8 cellular contexts compared by ENCODE assay signal in the genomic region with DNA sequence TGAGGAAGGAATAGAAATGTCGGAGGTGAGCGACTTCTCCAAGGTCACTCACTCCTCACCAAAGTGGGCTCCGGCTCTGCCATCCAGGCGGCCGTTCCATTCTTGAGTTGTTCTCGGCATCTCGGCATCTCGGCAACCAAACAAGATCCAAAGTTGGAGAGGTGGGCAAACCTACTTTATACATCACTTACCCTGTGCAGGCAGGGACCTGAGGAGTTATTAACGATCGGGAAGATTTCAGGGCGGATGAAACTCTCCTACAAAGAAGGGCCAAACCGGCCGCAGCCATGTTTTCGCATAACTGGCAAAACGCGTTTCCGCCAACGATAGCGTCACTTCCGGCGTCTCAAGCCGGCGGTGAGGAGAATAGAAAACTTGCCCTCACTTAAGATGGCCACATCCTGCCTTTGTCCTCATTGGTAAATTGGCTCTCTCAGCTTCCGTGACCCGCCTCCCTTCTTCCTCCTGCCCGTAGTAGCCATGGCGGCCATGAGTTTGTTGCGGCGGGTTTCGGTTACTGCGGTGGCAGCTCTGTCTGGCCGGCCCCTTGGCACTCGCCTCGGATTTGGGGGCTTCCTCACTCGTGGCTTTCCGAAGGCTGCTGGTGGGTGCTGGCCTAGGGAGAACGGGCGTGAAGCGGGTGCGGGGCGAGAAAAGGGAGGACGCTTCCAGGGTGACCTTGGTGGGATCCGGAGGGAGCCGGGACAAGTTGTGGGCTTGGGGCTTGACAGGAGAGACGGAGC. TPM values are rescaled to one million over a fixed set of nuclear protein-coding genes. Genes with fewer than 3 reads are reported as not detected.
A peak's percentile ranks its signal among the peaks of the same experiment; 100 is the strongest.
DNase-seq lines count a peak whose midpoint lies in the region; ATAC-seq and TF ChIP-seq lines count a peak whose summit lies in the region.

MRPL47 (minus strand) TSS at position 303 of the 743 bp plus-strand sequence; CDS start at position 289, 14 bp downstream.
NDUFB5 (plus strand) TSS at position 459 of the 743 bp plus-strand sequence; CDS start at position 481, 22 bp downstream.

- peak within 1 kb of the TSS; percentile 93 for H3K9ac ChIP-seq in mucosa of stomach (ENCODE audit: low read length)

- H3K36me3 ChIP-seq in Panc1 (ENCODE audit: control insufficient read depth, insufficient read depth, low read length) (peaks cover 11% of the 10 kb centered on the region), esophagus (ENCODE audit: control insufficient read depth in 2 of 2, insufficient read depth in 2 of 2, low read length in 1 of 2) (peaks cover 3 to 5% of the 10 kb centered on the region in 2 donors), mucosa of stomach (ENCODE audit: control insufficient read depth, insufficient read depth, low read length) (no peaks in the 10 kb centered on the region)

- H3K9me3 Mint-ChIP-seq in activated T-cell treated with anti-CD3 and anti-CD28 coated beads, Interleukin-2, amount 50 U/mL, for 4 hours, result no peaks in the 10 kb centered on the region

- no TSS peak for BruUV-seq in Panc1 (replicated peaks; lab: Mats Ljungman, UMichigan)

- H3K4me1 ChIP-seq in Panc1 (ENCODE audit: control insufficient read depth, insufficient read depth, low read length) (peaks cover 11% of the 10 kb centered on the region), esophagus (ENCODE audit: control insufficient read depth in 2 of 2, insufficient read depth in 2 of 2, low read length in 1 of 2) (peaks cover 0 to 3% of the 10 kb centered on the region in 2 donors), mucosa of stomach (ENCODE audit: control insufficient read depth, insufficient read depth, low read length) (peaks cover 4% of the 10 kb centered on the region)

- H3K27ac ChIP-seq in Panc1 (ENCODE audit: low read length), result peak within 1 kb of the TSS; percentile 97
- peak within 1 kb of the TSS; percentile 85 to 96 for H3K27ac ChIP-seq in esophagus (ENCODE audit: low read depth in 2 of 2, low read length in 1 of 2)

- POLR2A ChIA-PET in Panc1 (lab: Charles Lee), result interaction anchor here (0.6 to 1.3 kb wide), 2 partner anchors 42 to 1029 kb away, joined by 3 to 4 read pairs; partner anchors contain the start of gene ACTL6A

- in situ Hi-C loops in Panc1 (cut with HindIII; ENCODE audit: low pct_unique_long_range_greater_than_20kb, low sequenced_read_pairs), result no loop called here

- H3K27me3 Mint-ChIP-seq in activated T-cell treated with anti-CD3 and anti-CD28 coated beads, Interleukin-2, amount 50 U/mL, for 4 hours (ENCODE audit: low read depth), result no peaks in the 10 kb centered on the region

- DNase-seq in DMS53 (lab: John Stamatoyannopoulos, UW) (peak; percentile 96), KG1 (lab: John Stamatoyannopoulos, UW) (peak; percentile 91), Panc1 (ENCODE audit: low read depth, low spot score) (peak; percentile 90)
- peak; percentile 88 for DNase-seq in activated T-cell treated with anti-CD3 and anti-CD28 coated beads, Interleukin-2, amount 50 U/mL, for 4 hours
- peak; percentile 85 for DNase-seq in stimulated activated CD8-positive, alpha-beta memory T cell treated with anti-CD3 and anti-CD28 coated beads, Interleukin-7, amount 100 ng/mL, for 1 hour (ENCODE audit: low read depth in 2 of 2)

- peaks cover 13% of the 10 kb centered on the region for H3K36me3 Mint-ChIP-seq in activated T-cell treated with anti-CD3 and anti-CD28 coated beads, Interleukin-2, amount 50 U/mL, for 4 hours (ENCODE audit: insufficient read depth)

- TF ChIP-seq CTCF in Panc1 (IDR thresholded peaks at IDR 0.05), result no peak

- peaks cover 38% of the 10 kb centered on the region for H3K4me1 Mint-ChIP-seq in activated T-cell treated with anti-CD3 and anti-CD28 coated beads, Interleukin-2, amount 50 U/mL, for 4 hours (ENCODE audit: low read depth)

- peak; percentile 97 for ATAC-seq in GM21723 (IDR thresholded peaks at IDR 0.05; ENCODE audit: unreplicated experiment)
- peak; percentile 100 for ATAC-seq in Panc1
- peak; percentile 97 for ATAC-seq in activated T-cell treated with anti-CD3 and anti-CD28 coated beads, Interleukin-2, amount 50 U/mL, for 4 hours

- H3K27me3 ChIP-seq in Panc1 (ENCODE audit: control insufficient read depth, insufficient read depth, low read length) (no peaks in the 10 kb centered on the region), esophagus (ENCODE audit: control insufficient read depth in 1 of 2, insufficient read depth in 2 of 2, low read length in 2 of 2) (no peaks in the 10 kb centered on the region), mucosa of stomach (ENCODE audit: control insufficient read depth, insufficient read depth, low read length) (no peaks in the 10 kb centered on the region)

- 0% methylated on average over 45 of the region's 45 CpGs for WGBS in esophagus, 2 donors

- H3K9me3 ChIP-seq in Panc1 (ENCODE audit: control insufficient read depth, insufficient read depth, low read depth, low read length), result no peaks in the 10 kb centered on the region
- no peaks in the 10 kb centered on the region for H3K9me3 ChIP-seq in esophagus (ENCODE audit: control insufficient read depth in 2 of 2, insufficient read depth in 1 of 2, low read depth in 1 of 2, low read length in 1 of 2)
- no peaks in the 10 kb centered on the region for H3K9me3 ChIP-seq in mucosa of stomach (ENCODE audit: control insufficient read depth, low read length)

- CTCF ChIA-PET in Panc1 (lab: Charles Lee), result no interaction called here

- intact Hi-C loops in Panc1 (cut with micrococcal nuclease; ENCODE audit: unreplicated experiment), result no loop called here

- H3K4me3 ChIP-seq in Panc1 (ENCODE audit: low read depth in 2 of 2, low read length in 2 of 2) (peak within 1 kb of the TSS; percentile 90 to 92), esophagus (ENCODE audit: low read depth in 1 of 2, low read length in 2 of 2) (peak within 1 kb of the TSS; percentile 88 to 96), mucosa of stomach (ENCODE audit: low read length) (peak within 1 kb of the TSS; percentile 91)

- H3K4me3 Mint-ChIP-seq in activated T-cell treated with anti-CD3 and anti-CD28 coated beads, Interleukin-2, amount 50 U/mL, for 4 hours, result peak within 1 kb of the TSS; percentile 99

RNA-seq across cellular contexts. Expression of gene MRPL47, which starts in this region (rescaled TPM):
- total RNA-seq in Panc1 (2021; ENCODE audit: unreplicated experiment), result 58.7 TPM
- polyA plus RNA-seq in Panc1 (2012; ENCODE audit: insufficient read length), result 40.0 TPM
- total RNA-seq in activated T-cell treated with anti-CD3 and anti-CD28 coated beads, Interleukin-2, amount 50 U/mL, for 4 hours, result 10 to 100 TPM; 77.2 to 86.9 (median 82.6) TPM
- polyA plus RNA-seq in esophagus, result 10 to 100 TPM; 38.1 to 45.4 TPM

RNA-seq across cellular contexts. Expression of gene NDUFB5, which starts in this region (rescaled TPM):
- total RNA-seq in Panc1 (2021; ENCODE audit: unreplicated experiment), result 142 TPM
- 104 TPM for polyA plus RNA-seq in Panc1 (2012; ENCODE audit: insufficient read length)
- total RNA-seq in activated T-cell treated with anti-CD3 and anti-CD28 coated beads, Interleukin-2, amount 50 U/mL, for 4 hours, result 10 to 100 TPM; 76.3 to 77.9 (median 77.3) TPM
- polyA plus RNA-seq in esophagus, result 10 to 100 TPM; 57.8 to 80.2 TPM

Comparison
In these comparisons a context has a peak if more than half of its experiments do, and no peak if none do; other contexts are left out.
1. Peak in every context shown above with its lines: DNase-seq, ATAC-seq, H3K4me3 ChIP-seq and H3K27ac ChIP-seq.